In genomic region chr10:72348282-72348681, GRCh38 we compare ENCODE assay signal across 1 cellular context.
TF ChIP-seq lines count a peak whose summit lies in the region.

No MANE protein-coding gene starts in this region.

TF ChIP-seq in K562, 482 proteins besides CTCF, POLR2A, EP300 and RAD21 (continued from another document):
- peak; percentile 33; the same call in 1 of the 2 replicates for TF ChIP-seq RBFOX2 (IDR thresholded peaks at IDR 0.05; ENCODE audit: low read depth, low read length)
